ENCODE assay signal across 8 cellular contexts in the genomic region with DNA sequence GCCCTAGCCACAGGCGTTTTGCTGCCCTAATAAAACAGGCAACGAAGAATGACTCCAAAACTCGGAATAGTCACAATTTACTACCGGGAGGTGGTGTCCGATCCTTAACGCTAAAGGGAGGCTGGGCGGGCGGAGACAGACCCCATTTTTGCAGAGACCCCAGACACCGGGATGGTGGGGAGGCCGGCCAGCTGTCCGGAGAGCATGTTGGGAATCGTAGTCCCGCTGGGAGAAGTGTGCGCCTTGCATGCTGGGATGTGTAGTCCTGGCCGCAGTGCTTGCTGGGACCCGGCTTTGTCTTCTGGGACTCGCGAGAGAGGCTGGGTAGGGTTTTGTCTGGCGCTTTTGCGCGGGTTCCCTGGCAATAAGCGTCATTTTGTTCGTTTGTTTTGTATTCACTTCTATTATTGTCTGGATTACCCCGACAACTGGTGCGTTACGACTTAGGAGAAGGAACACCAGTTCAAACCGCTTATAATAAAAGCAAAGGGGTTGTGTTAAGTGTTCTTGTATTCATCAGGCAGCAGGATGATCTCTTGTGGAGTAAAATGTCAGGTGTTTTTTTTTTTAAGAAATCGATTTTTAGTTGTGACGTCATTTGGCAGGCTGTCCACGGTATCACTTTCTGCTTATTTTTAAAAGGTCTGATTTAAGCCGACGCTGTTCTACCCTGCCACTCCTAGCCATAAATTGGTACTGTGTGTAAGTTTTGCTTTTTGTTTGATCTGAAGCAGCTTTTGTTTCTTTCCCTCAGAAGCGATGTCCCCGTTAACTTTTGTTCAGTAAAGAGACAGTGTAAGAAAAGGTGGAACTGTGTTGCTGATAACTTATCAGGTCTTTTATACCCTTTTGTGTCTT. TPM values are rescaled to one million over a fixed set of nuclear protein-coding genes. Genes with fewer than 3 reads are reported as not detected.
DNase-seq lines count a peak whose midpoint lies in the region; ATAC-seq and TF ChIP-seq lines count a peak whose summit lies in the region.

No MANE protein-coding gene starts in this region.

- H3K27ac ChIP-seq in RWPE2 (ENCODE audit: poor library complexity, severe bottlenecking), result peak overlapping the region; percentile 66

- H3K9me3 ChIP-seq in ES-I3 (ENCODE audit: control insufficient read depth, insufficient read depth, low read length), result no peaks in the 10 kb centered on the region
- no peaks in the 10 kb centered on the region for H3K9me3 ChIP-seq in Loucy (ENCODE audit: insufficient read depth, low read depth, low read length)
- H3K9me3 ChIP-seq in RWPE2 (ENCODE audit: severe bottlenecking), result no peaks in the 10 kb centered on the region

- peak overlapping the region; percentile 98 for H3K4me2 ChIP-seq in Loucy (ENCODE audit: low read depth, low read length, poor library complexity, severe bottlenecking)

- peaks cover 15% of the 10 kb centered on the region for H3K36me3 Mint-ChIP-seq in nephron progenitor cell (ENCODE audit: low read depth)

- no peaks in the 10 kb centered on the region for H3K9me2 ChIP-seq in Loucy (replicated peaks; ENCODE audit: low read depth, low read length)

- no peaks in the 10 kb centered on the region for H3K27me3 ChIP-seq in H7 (ENCODE audit: control insufficient read depth, insufficient read depth, low read length)
- H3K27me3 ChIP-seq in Loucy (ENCODE audit: insufficient read depth, low read length, poor library complexity, severe bottlenecking), result no peaks in the 10 kb centered on the region
- no peaks in the 10 kb centered on the region for H3K27me3 ChIP-seq in RWPE2 (ENCODE audit: insufficient read depth, poor library complexity, severe bottlenecking)

- no peaks in the 10 kb centered on the region for H3F3A ChIP-seq in Loucy (ENCODE audit: low read depth)

- H3K36me3 ChIP-seq in ES-I3 (ENCODE audit: insufficient read depth, low read length), result no peaks in the 10 kb centered on the region
- H3K36me3 ChIP-seq in H7 (replicated peaks; ENCODE audit: control insufficient read depth, insufficient read depth, low read length), result no peaks in the 10 kb centered on the region
- 0 out of 2 replicates have a peak, but pooled peaks cover 4% of the 10 kb centered on the region for H3K36me3 ChIP-seq in Loucy (ENCODE audit: insufficient read depth, low read length)
- H3K36me3 ChIP-seq in RWPE2 (ENCODE audit: low read depth), result peaks cover 13% of the 10 kb centered on the region

- H3K9ac ChIP-seq in ES-I3 (ENCODE audit: low read depth, low read length) (peak overlapping the region; percentile 95), Loucy (ENCODE audit: low read depth, low read length, poor library complexity, severe bottlenecking) (peak overlapping the region; percentile 88)

- peak; percentile 89 for DNase-seq in H7
- DNase-seq in RWPE2 (ENCODE audit: low spot score), result peak; percentile 96
- peak; percentile 79 for DNase-seq in activated gamma-delta T cell (lab: John Stamatoyannopoulos, UW)
- peak; percentile 98 for DNase-seq in fibroblast of villous mesenchyme (ENCODE audit: low read depth)
- peak; percentile 89 for DNase-seq in nephron progenitor cell
- peak; percentile 95 to 97 for DNase-seq in stimulated activated naive CD8-positive, alpha-beta T cell treated with anti-CD3 and anti-CD28 coated beads, Interleukin-15, amount 100 ng/mL, for 72 hours

- peak overlapping the region; percentile 96 for H2AFZ ChIP-seq in Loucy (ENCODE audit: low read length)

- peaks cover 35% of the 10 kb centered on the region for H4K20me1 ChIP-seq in Loucy (ENCODE audit: insufficient read depth, low read length, poor library complexity, severe bottlenecking)

- peak overlapping the region; percentile 94 for H3K4me3 Mint-ChIP-seq in nephron progenitor cell
- H3K4me3 Mint-ChIP-seq in stimulated activated naive CD8-positive, alpha-beta T cell treated with anti-CD3 and anti-CD28 coated beads, Interleukin-15, amount 100 ng/mL, for 72 hours, result peak overlapping the region; percentile 92 to 95

- no peaks in the 10 kb centered on the region for H3K27me3 Mint-ChIP-seq in nephron progenitor cell (ENCODE audit: low read depth, poor library complexity)
- H3K27me3 Mint-ChIP-seq in stimulated activated naive CD8-positive, alpha-beta T cell treated with anti-CD3 and anti-CD28 coated beads, Interleukin-15, amount 100 ng/mL, for 72 hours, result no peaks in the 10 kb centered on the region

- peak; percentile 92 for ATAC-seq in RWPE2 (ENCODE audit: low read depth)
- ATAC-seq in stimulated activated naive CD8-positive, alpha-beta T cell treated with anti-CD3 and anti-CD28 coated beads, Interleukin-15, amount 100 ng/mL, for 72 hours, result peak; percentile 90

- TF ChIP-seq CTCF in Loucy (conservative IDR thresholded peaks at IDR 0.05; ENCODE audit: low read length), result no peak
- TF ChIP-seq CTCF in RWPE2 (IDR thresholded peaks at IDR 0.05; ENCODE audit: poor library complexity, severe bottlenecking), result no peak
- no peak for TF ChIP-seq CTCF in fibroblast of villous mesenchyme (IDR thresholded peaks at IDR 0.05; ENCODE audit: insufficient read depth, low read depth, low read length)
- TF ChIP-seq CTCF in nephron progenitor cell (IDR thresholded peaks at IDR 0.05), result no peak

- H3K79me2 ChIP-seq in Loucy (ENCODE audit: insufficient read depth, low read length), result peaks cover 51% of the 10 kb centered on the region

- no peaks in the 10 kb centered on the region for H3K9me3 Mint-ChIP-seq in nephron progenitor cell
- H3K9me3 Mint-ChIP-seq in stimulated activated naive CD8-positive, alpha-beta T cell treated with anti-CD3 and anti-CD28 coated beads, Interleukin-15, amount 100 ng/mL, for 72 hours, result no peaks in the 10 kb centered on the region

- H3K27ac Mint-ChIP-seq in nephron progenitor cell, result peak overlapping the region; percentile 99
- H3K27ac Mint-ChIP-seq in stimulated activated naive CD8-positive, alpha-beta T cell treated with anti-CD3 and anti-CD28 coated beads, Interleukin-15, amount 100 ng/mL, for 72 hours, result peak overlapping the region; percentile 99 to 100

- H3K4me1 ChIP-seq in ES-I3 (ENCODE audit: insufficient read depth, low read length) (peaks cover 6% of the 10 kb centered on the region; the same call in 1 of the 2 replicates), Loucy (ENCODE audit: insufficient read depth, low read length, poor library complexity, severe bottlenecking) (peaks cover 40% of the 10 kb centered on the region), RWPE2 (ENCODE audit: insufficient read depth, poor library complexity, severe bottlenecking) (peaks cover 17% of the 10 kb centered on the region)

- H3K4me3 ChIP-seq in H7 (ENCODE audit: insufficient read depth, low read depth, low read length) (peak overlapping the region; percentile 89), Loucy (ENCODE audit: low read length, poor library complexity, severe bottlenecking) (peak overlapping the region; percentile 76), RWPE2 (ENCODE audit: severe bottlenecking) (peak overlapping the region; percentile 68), fibroblast of villous mesenchyme (ENCODE audit: low read depth, low read length) (peak overlapping the region; percentile 78)

- peaks cover 46% of the 10 kb centered on the region for H3K4me1 Mint-ChIP-seq in nephron progenitor cell
- peaks cover 32% of the 10 kb centered on the region for H3K4me1 Mint-ChIP-seq in stimulated activated naive CD8-positive, alpha-beta T cell treated with anti-CD3 and anti-CD28 coated beads, Interleukin-15, amount 100 ng/mL, for 72 hours

RNA-seq across cellular contexts. Expression of a gene that starts 0.7 kb away (rescaled TPM):
- total RNA-seq in H7 (2014; rRNA removed; shearing (Covaris generic)), result 37.3 and 47.2 TPM in 2 replicates
- 42.2 and 70.8 TPM in 2 replicates for total RNA-seq in fibroblast of villous mesenchyme

RNA-seq across cellular contexts. Expression of a gene that starts 37.4 kb away (rescaled TPM):
- total RNA-seq in H7 (2014; rRNA removed; shearing (Covaris generic)), result 3.8 and 4.4 TPM in 2 replicates
- 12.2 and 16.0 TPM in 2 replicates for total RNA-seq in fibroblast of villous mesenchyme

Comparison
In these comparisons a context has a peak if more than half of its experiments do, and no peak if none do; other contexts are left out.
1. Peak in every context shown above with its lines: DNase-seq, ATAC-seq, H3K4me3 ChIP-seq and H3K27ac ChIP-seq.